In genomic region chr9:129496187-129497063, GRCh38 we compare ENCODE assay signal across 8 cellular contexts.
A peak's percentile ranks its signal among the peaks of the same experiment; 100 is the strongest.
DNase-seq lines count a peak whose midpoint lies in the region; ATAC-seq, FAIRE-seq and TF ChIP-seq lines count a peak whose summit lies in the region.

No MANE protein-coding gene starts in this region.

- H3K4me1 ChIP-seq in lung (ENCODE audit: control insufficient read depth in 2 of 2, insufficient read depth in 2 of 2, low read length in 2 of 2): peaks cover 0 to 13% of the 10 kb centered on the region in 2 donors

- H3K4me3 ChIP-seq in H7 (ENCODE audit: insufficient read depth, low read depth, low read length) (peak overlapping the region; percentile 58), lung (peak overlapping the region; percentile 62)

- ATAC-seq in lung (ENCODE audit: insufficient read depth, low FRiP score): peak; percentile 70

- H3K9me3 ChIP-seq in lung (ENCODE audit: control insufficient read depth in 2 of 2, insufficient read depth in 1 of 2, low read length in 1 of 2): no peaks in the 10 kb centered on the region

- H3K36me3 ChIP-seq in H7 (replicated peaks; ENCODE audit: control insufficient read depth, insufficient read depth, low read length) (no peaks in the 10 kb centered on the region), lung (ENCODE audit: control insufficient read depth in 2 of 2, insufficient read depth in 2 of 2, low read length in 2 of 2) (peaks cover 0 to 8% of the 10 kb centered on the region in 2 donors)

- DNase-seq in A172 (ENCODE audit: low spot score): peak; percentile 93
- peak; percentile 95 for DNase-seq in H7
- DNase-seq in NCI-H748 treated with DMSO at 0.1 percent for 48 hours (lab: John Stamatoyannopoulos, UW): peak; percentile 45
- peak; percentile 73 to 75 for DNase-seq in activated CD8-positive, alpha-beta memory T cell treated with anti-CD3 and anti-CD28 coated beads for 4 hours (ENCODE audit: low read depth in 2 of 2)
- peak; percentile 74 for DNase-seq in effector CD4-positive, alpha-beta T cell
- peak; percentile 95 for DNase-seq in lung (ENCODE audit: low spot score)
- DNase-seq in stimulated activated CD4-positive, alpha-beta T cell treated with anti-CD3 and anti-CD28 coated beads, Interleukin-4, amount 100 ng/mL, for 24 hours: peak; percentile 86
- no peak for DNase-seq in GM19239 (ENCODE audit: insufficient read length, low spot score)

- H3K27ac ChIP-seq in lung (ENCODE audit: low read depth in 1 of 2, low read length in 1 of 2): peak overlapping the region; percentile 93 to 98

- 0 to 1% methylated on average over 56 to 57 of the region's 57 CpGs for WGBS in lung, 2 donors

- H3K27me3 ChIP-seq in H7 (ENCODE audit: control insufficient read depth, insufficient read depth, low read length): peaks cover 6% of the 10 kb centered on the region; the same call in 1 of the 2 replicates
- H3K27me3 ChIP-seq in lung (ENCODE audit: control insufficient read depth, insufficient read depth): no peaks in the 10 kb centered on the region

- FAIRE-seq in GM19239 (lab: Jason Lieb, UNC): no peak

- no peak for TF ChIP-seq CTCF in lung (IDR thresholded peaks at IDR 0.05; ENCODE audit: control extremely low read depth, extremely low read depth)
